In the genomic region with DNA sequence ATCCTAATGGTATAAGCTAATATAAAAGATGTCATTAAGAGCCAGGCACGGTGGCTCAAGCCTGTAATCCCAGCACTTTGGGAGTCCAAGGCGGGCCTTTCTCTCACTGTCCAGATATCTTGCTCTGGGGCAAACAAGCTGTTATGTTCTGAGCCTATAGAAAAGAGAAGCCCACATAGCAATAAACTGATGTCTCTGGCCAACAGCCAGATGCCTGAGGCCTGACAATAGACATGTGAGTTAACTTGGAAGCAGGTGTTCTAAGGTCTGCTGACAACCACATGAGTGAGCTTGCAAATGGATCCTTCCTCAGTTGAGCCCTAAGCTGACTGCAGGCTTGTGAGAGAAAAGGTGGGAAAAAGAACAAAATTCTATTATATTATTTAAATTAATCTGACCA, we compare ENCODE assay signal across 11 cellular contexts. TPM values are rescaled to one million over a fixed set of nuclear protein-coding genes. Genes with fewer than 3 reads are reported as not detected.
A peak's percentile ranks its signal among the peaks of the same experiment; 100 is the strongest.
DNase-seq lines count a peak whose midpoint lies in the region; ATAC-seq and TF ChIP-seq lines count a peak whose summit lies in the region.
"Had no signal": no experiment of that assay in that cellular context is flagged by ENCODE, and none has a peak within 500 bp of the region (broad histone marks: within the 10 kb centered on the region; RNA-seq: fewer than 3 reads in every experiment).

No MANE protein-coding gene starts in this region.

- peaks cover 7% of the 10 kb centered on the region for H3K4me1 Mint-ChIP-seq in neural progenitor cell

- DNase-seq in ELF-1 (ENCODE audit: low read depth, low spot score) = peak; percentile 58
- DNase-seq in NCI-H1417 (lab: John Stamatoyannopoulos, UW) = peak; percentile 53 to 87 (median 57)
- peak; percentile 47 for DNase-seq in RWPE1 (ENCODE audit: low spot score)
- DNase-seq in islet precursor cell = peak; percentile 89
- DNase-seq in HK-2 (ENCODE audit: unreplicated experiment) = no peak
- DNase-seq in neural progenitor cell (ENCODE audit: low spot score) = no peak
- no peak for DNase-seq in head of caudate nucleus
- DNase-seq: NCI-H1436 treated with DMSO at 0.1 percent for 48 hours, uterus had no signal

- peaks cover 7% of the 10 kb centered on the region for H3F3A ChIP-seq in neural progenitor cell (ENCODE audit: low read depth)

- peaks cover 2% of the 10 kb centered on the region for H3K27me3 Mint-ChIP-seq in neural progenitor cell (ENCODE audit: insufficient read depth, low read depth)

- no peak overlapping the region for H3K9ac ChIP-seq in neural progenitor cell

- no peak overlapping the region for H3K4me3 Mint-ChIP-seq in neural progenitor cell

- CTCF ChIA-PET in RWPE1 (lab: Yijun Ruan, JAX) = no interaction called here

- no peaks in the 10 kb centered on the region for H3K36me3 ChIP-seq in neural progenitor cell
- H3K36me3 ChIP-seq: uterus had no signal

- H3K36me3 Mint-ChIP-seq in neural progenitor cell = peaks cover 16% of the 10 kb centered on the region
- H3K36me3 Mint-ChIP-seq: activated naive CD4-positive, alpha-beta T cell treated with anti-CD3 and anti-CD28 coated beads, Interleukin-2, amount 50 U/mL, for 72 hours had no signal

- H3K27ac Mint-ChIP-seq in neural progenitor cell = no peak overlapping the region
- H3K27ac Mint-ChIP-seq: activated naive CD4-positive, alpha-beta T cell treated with anti-CD3 and anti-CD28 coated beads, Interleukin-2, amount 50 U/mL, for 72 hours had no signal

- intact Hi-C loops in head of caudate nucleus (cut with DNase I) = no loop called here

- no peaks in the 10 kb centered on the region for H3K79me2 ChIP-seq in neural progenitor cell (ENCODE audit: low read depth)

- H3K4me1 ChIP-seq in neural progenitor cell = peaks cover 7% of the 10 kb centered on the region
- H3K4me1 ChIP-seq: uterus had no signal

- peaks cover 8% of the 10 kb centered on the region for H4K20me1 ChIP-seq in neural progenitor cell (ENCODE audit: low read depth)

- no peak overlapping the region for H3K4me3 ChIP-seq in neural progenitor cell
- H3K4me3 ChIP-seq: uterus had no signal

- POLR2A ChIA-PET in RWPE1 (lab: Yijun Ruan, JAX; ENCODE audit: low non-redundant PET) = no interaction called here

- TF ChIP-seq CTCF in RWPE1 (conservative IDR thresholded peaks at IDR 0.05; ENCODE audit: low read depth) (no peak), neural progenitor cell (IDR thresholded peaks at IDR 0.05) (no peak)

- H3K27ac ChIP-seq in RWPE1 (no peak overlapping the region), neural progenitor cell (no peak overlapping the region)
- H3K27ac ChIP-seq: uterus had no signal

- no peaks in the 10 kb centered on the region for H3K9me3 Mint-ChIP-seq in neural progenitor cell
- H3K9me3 Mint-ChIP-seq: activated naive CD4-positive, alpha-beta T cell treated with anti-CD3 and anti-CD28 coated beads, Interleukin-2, amount 50 U/mL, for 72 hours had no signal

- H2AFZ ChIP-seq in neural progenitor cell (replicated peaks) = no peak overlapping the region

- no peak for ATAC-seq in HG03108 (IDR thresholded peaks at IDR 0.05; ENCODE audit: unreplicated experiment)
- ATAC-seq: activated naive CD4-positive, alpha-beta T cell treated with anti-CD3 and anti-CD28 coated beads, Interleukin-2, amount 50 U/mL, for 72 hours had no signal

- H3K4me2 ChIP-seq in neural progenitor cell = no peak overlapping the region

- H3K9me3 ChIP-seq in neural progenitor cell (ENCODE audit: low read depth) = no peaks in the 10 kb centered on the region
- H3K9me3 ChIP-seq: uterus had no signal

- no peaks in the 10 kb centered on the region for H3K27me3 ChIP-seq in neural progenitor cell
- H3K27me3 ChIP-seq: uterus had no signal

RNA-seq across cellular contexts. Expression of a gene that starts 25.0 kb away (rescaled TPM):
- 13.7 and 22.4 TPM in 2 replicates for total RNA-seq in neural progenitor cell (ENCODE audit: low replicate concordance)

Comparison
In these comparisons a context has a peak if more than half of its experiments do, and no peak if none do; other contexts are left out.
1. DNase-seq: peak in ELF-1 (single experiment), NCI-H1417 (3 of 3), RWPE1 (single experiment) and islet precursor cell (single experiment); none in HK-2 (single experiment), neural progenitor cell (single experiment) and head of caudate nucleus (0 of 42).